Comparison of ENCODE assay signal across 1 cellular context in the genomic region with DNA sequence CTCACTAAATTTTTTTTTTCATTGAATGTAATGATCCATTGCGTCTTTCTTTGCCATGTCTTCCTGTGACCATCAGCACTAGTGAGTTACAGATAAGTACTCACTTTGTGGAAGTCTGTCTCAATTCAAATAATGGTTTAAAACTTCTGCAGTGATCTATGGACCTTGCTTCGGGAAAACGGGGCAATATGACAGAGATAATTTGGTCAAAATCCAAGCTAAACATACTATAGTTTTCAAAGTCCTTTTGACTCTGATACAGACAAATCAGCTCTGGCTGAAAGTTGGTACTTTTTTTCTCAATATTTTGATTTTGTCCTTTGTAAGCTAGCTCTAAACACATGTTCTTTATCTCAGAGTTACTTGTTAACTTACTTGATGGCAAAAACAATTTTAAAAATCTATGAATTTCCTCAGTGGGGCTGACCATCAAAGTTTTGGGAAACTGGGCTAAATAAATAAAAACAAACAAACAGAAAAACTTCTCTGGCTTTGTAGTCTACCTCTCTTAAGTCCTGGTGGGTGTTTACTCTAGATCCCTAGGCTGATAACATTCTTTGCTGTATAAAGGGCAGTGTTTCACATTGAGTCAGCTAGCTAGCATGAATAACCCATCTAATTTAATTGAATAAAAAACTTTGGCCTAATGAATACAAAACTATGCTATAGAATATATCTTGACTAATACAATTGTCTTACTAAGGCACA.
TF ChIP-seq lines count a peak whose summit lies in the region.

No MANE protein-coding gene starts in this region.

TF ChIP-seq in endothelial cell of umbilical vein, 7 proteins besides CTCF, POLR2A, EP300 and RAD21:
- TF ChIP-seq MAX (IDR thresholded peaks at IDR 0.05; ENCODE audit: insufficient read depth, insufficient read length) (no peak), GATA2 (IDR thresholded peaks at IDR 0.05; ENCODE audit: insufficient read depth, insufficient read length, low read depth, low read length) (peak; percentile 36)
